35 cellular contexts compared by ENCODE assay signal in genomic region chr12:129566800-129567199, GRCh38.
"Had no signal": no experiment of that assay in that cellular context is flagged by ENCODE, and none has a peak within 500 bp of the region (broad histone marks: within the 10 kb centered on the region; RNA-seq: fewer than 3 reads in every experiment).

No MANE protein-coding gene starts in this region.

- H3K36me3 ChIP-seq: MG63 had no signal

- H3K9me3 ChIP-seq: MG63 had no signal

- H3K4me3 ChIP-seq: MG63 had no signal

- DNase-seq: Kasumi-1, MG63, MM.1S, MV-4-11, NCI-H1048, NCI-H1092, NCI-H1092 treated with DMSO at 0.1 percent for 48 hours, NCI-H1105, NCI-H1105 treated with DMSO at 0.1 percent for 48 hours, NCI-H1417, NCI-H1417 treated with DMSO at 0.1 percent for 48 hours, NCI-H1436, NCI-H1436 treated with DMSO at 0.1 percent for 48 hours, NCI-H146, NCI-H1694, NCI-H1694 treated with DMSO at 0.1 percent for 48 hours, NCI-H187, NCI-H187 treated with DMSO at 0.1 percent for 48 hours, NCI-H1930, NCI-H2029, NCI-H2029 treated with DMSO at 0.1 percent for 48 hours, NCI-H2081, NCI-H2081 treated with DMSO at 0.1 percent for 48 hours, NCI-H2107, NCI-H2171, NCI-H2171 treated with DMSO at 0.1 percent for 48 hours, NCI-H2227 treated with DMSO at 0.1 percent for 48 hours, NCI-H226, NCI-H345, NCI-H446, NCI-H446 treated with DMSO at 0.1 percent for 48 hours, NCI-H510A, NCI-H510A treated with DMSO at 0.1 percent for 48 hours, NCI-H524, NCI-H524 treated with DMSO at 0.1 percent for 48 hours had no signal
